ENCODE assay signal across 7 cellular contexts in genomic region chr19:2315818-2316353, GRCh38. TPM values are rescaled to one million over a fixed set of nuclear protein-coding genes. Genes with fewer than 3 reads are reported as not detected.
DNase-seq lines count a peak whose midpoint lies in the region; ATAC-seq, FAIRE-seq and TF ChIP-seq lines count a peak whose summit lies in the region.

No MANE protein-coding gene starts in this region.

- no peaks in the 10 kb centered on the region for H4K20me1 ChIP-seq in GM12878 (ENCODE audit: control insufficient read depth, insufficient read depth)

- no peak for FAIRE-seq in GM12878 (lab: Jason Lieb, UNC)
- FAIRE-seq in kidney (lab: Jason Lieb, UNC): no peak

- H3K27ac ChIP-seq in GM12878 (ENCODE audit: control insufficient read depth, insufficient read depth) (no peak overlapping the region), kidney (ENCODE audit: low read depth in 2 of 2, low read length in 2 of 2) (no peak overlapping the region)

- in situ Hi-C loops in GM12878 (cut with MboI): loop anchor here (5.0 kb wide), 1 partner anchor 84 kb away; no protein-coding TSS in a partner anchor

- RAD21 ChIA-PET in GM12878 (lab: Charles Lee; ENCODE audit: unreplicated experiment): interaction anchor here (1.5 to 1.9 kb wide), 2 partner anchors 27 to 160 kb away, joined by 4 to 5 read pairs; no protein-coding TSS in a partner anchor

- no peaks in the 10 kb centered on the region for H3K27me3 ChIP-seq in GM12878 (replicated peaks in 1 of 2; ENCODE audit: control insufficient read depth in 2 of 2, insufficient read depth in 2 of 2, low read length in 1 of 2)

- H3K4me2 ChIP-seq in GM12878 (ENCODE audit: control insufficient read depth, insufficient read depth): peak overlapping the region; percentile 5; the same call in 1 of the 2 replicates

- H3K4me1 ChIP-seq in GM12878 (ENCODE audit: control insufficient read depth, insufficient read depth, low read length): peaks cover 3% of the 10 kb centered on the region; the same call in 1 of the 2 replicates
- peaks cover 0 to 3% of the 10 kb centered on the region in 2 donors for H3K4me1 ChIP-seq in kidney (ENCODE audit: control insufficient read depth in 1 of 2, insufficient read depth in 1 of 2, low read depth in 1 of 2, low read length in 2 of 2)

- H3K36me3 ChIP-seq in GM12878 (ENCODE audit: control insufficient read depth in 2 of 2, insufficient read depth in 2 of 2, low read length in 1 of 2) (no peaks in the 10 kb centered on the region; a peak in 1 of 4 replicates), kidney (ENCODE audit: control insufficient read depth in 1 of 2, insufficient read depth in 2 of 2, low read length in 2 of 2) (no peaks in the 10 kb centered on the region)

- ATAC-seq in GM12878: peak; percentile 90
- ATAC-seq in stimulated activated memory B cell treated with anti-CD40 and anti-IgM and Interleukin-4, amounts not matched to agents 10 μg/mL and 1 μg/mL and 100 μg/mL, for 72 hours: peak; percentile 89
- ATAC-seq in GM19397 (IDR thresholded peaks at IDR 0.05; ENCODE audit: unreplicated experiment): no peak

- H3K9me3 Mint-ChIP-seq in stimulated activated memory B cell treated with anti-CD40 and anti-IgM and Interleukin-4, amounts not matched to agents 10 μg/mL and 1 μg/mL and 100 μg/mL, for 72 hours: no peaks in the 10 kb centered on the region

- TF ChIP-seq EP300 in GM12878 (IDR thresholded peaks at IDR 0.05; ENCODE audit: borderline replicate concordance in 1 of 2, control insufficient read depth in 1 of 2, low read depth in 2 of 2, low read length in 2 of 2): no peak

- peak; percentile 74 for TF ChIP-seq RAD21 in GM12878 (IDR thresholded peaks at IDR 0.05; ENCODE audit: insufficient read depth, low read depth, low read length)

- H3K9me3 ChIP-seq in GM12878 (replicated peaks; ENCODE audit: control insufficient read depth, insufficient read depth, low read length) (peaks cover 6% of the 10 kb centered on the region; the same call in 1 of the 3 replicates), kidney (ENCODE audit: control insufficient read depth in 1 of 2, low read length in 2 of 2) (no peaks in the 10 kb centered on the region)

- H3K4me1 Mint-ChIP-seq in stimulated activated memory B cell treated with anti-CD40 and anti-IgM and Interleukin-4, amounts not matched to agents 10 μg/mL and 1 μg/mL and 100 μg/mL, for 72 hours: peaks cover 54% of the 10 kb centered on the region

- no peak for TF ChIP-seq POLR2A in GM12878 (IDR thresholded peaks at IDR 0.05; ENCODE audit: low read depth, low read length)

- peak overlapping the region; percentile 57 for H3K4me3 Mint-ChIP-seq in stimulated activated memory B cell treated with anti-CD40 and anti-IgM and Interleukin-4, amounts not matched to agents 10 μg/mL and 1 μg/mL and 100 μg/mL, for 72 hours

- H3K27me3 Mint-ChIP-seq in stimulated activated memory B cell treated with anti-CD40 and anti-IgM and Interleukin-4, amounts not matched to agents 10 μg/mL and 1 μg/mL and 100 μg/mL, for 72 hours: peaks cover 1% of the 10 kb centered on the region

- CTCF ChIA-PET in GM12878 (lab: Yijun Ruan, JAX): interaction anchor here (0.5 to 2.8 kb wide), 13 partner anchors 12 to 479 kb away, joined by 3 to 11 read pairs (median 5); partner anchors contain the start of genes LSM7 and SPPL2B

- H3K36me3 Mint-ChIP-seq in stimulated activated memory B cell treated with anti-CD40 and anti-IgM and Interleukin-4, amounts not matched to agents 10 μg/mL and 1 μg/mL and 100 μg/mL, for 72 hours: no peaks in the 10 kb centered on the region

- no TSS peak for BruUV-seq in GM12878 (replicated peaks; lab: Mats Ljungman, UMichigan)

- peak; percentile 62 for TF ChIP-seq CTCF in GM10266 (IDR thresholded peaks at IDR 0.05; ENCODE audit: control insufficient read depth, insufficient read depth, low read depth, missing control alignments)
- peak; percentile 43 to 61 (median 53); a peak in 4 of 6 replicates for TF ChIP-seq CTCF in GM12878 (IDR thresholded peaks at IDR 0.05 in 2 of 3, conservative IDR thresholded peaks at IDR 0.05 in 1 of 3; ENCODE audit: control insufficient read depth in 2 of 3, extremely low read depth in 1 of 3, insufficient read depth in 1 of 3, low read depth in 3 of 3, low read length in 3 of 3)
- TF ChIP-seq CTCF in kidney (IDR thresholded peaks at IDR 0.05; ENCODE audit: borderline replicate concordance, extremely low read depth, insufficient read depth): peak; percentile 63

- no peak overlapping the region for H3K9ac ChIP-seq in GM12878 (ENCODE audit: control insufficient read depth, insufficient read depth, low read length)
- no peak overlapping the region for H3K9ac ChIP-seq in kidney (ENCODE audit: low read length in 2 of 2)

- DNase-seq in GM10266 (ENCODE audit: extremely low spot score): no peak
- peak; percentile 68 for DNase-seq in NCI-H146 (lab: John Stamatoyannopoulos, UW)
- DNase-seq in GM12878 (ENCODE audit: low read depth, low spot score): no peak
- no peak for DNase-seq in kidney
- no peak for DNase-seq in NCI-H2171 treated with DMSO at 0.1 percent for 48 hours (lab: John Stamatoyannopoulos, UW)

- intact Hi-C loops in GM12878 (cut with micrococcal nuclease; ENCODE audit: unreplicated experiment) (loop anchor here (1.0 kb wide), 1 partner anchor 41 kb away; no protein-coding TSS in a partner anchor), kidney (cut with DNase I) (loop anchor here (10.0 kb wide), 1 partner anchor 161 kb away; the partner anchor contains the start of gene AP3D1)

- SMC1A ChIA-PET in GM12878 (lab: Charles Lee; ENCODE audit: uncharacterized antibody, unreplicated experiment): interaction anchor here (0.9 to 2.2 kb wide), 7 partner anchors 27 to 298 kb away, joined by 3 to 14 read pairs (median 4); no protein-coding TSS in a partner anchor

- no peaks in the 10 kb centered on the region for H3K79me2 ChIP-seq in GM12878 (ENCODE audit: control insufficient read depth, insufficient read depth, low read length)

- POLR2A ChIA-PET in GM12878 (lab: Charles Lee): interaction anchor here (0.5 to 1.4 kb wide), 5 partner anchors 12 to 224 kb away, joined by 3 to 5 read pairs (median 3); partner anchors contain the start of gene LSM7

- no peak overlapping the region for H2AFZ ChIP-seq in GM12878 (ENCODE audit: control insufficient read depth, low read depth, low read length)

- peak overlapping the region; percentile 88 for H3K27ac Mint-ChIP-seq in stimulated activated memory B cell treated with anti-CD40 and anti-IgM and Interleukin-4, amounts not matched to agents 10 μg/mL and 1 μg/mL and 100 μg/mL, for 72 hours

- 23% methylated on average over 22 of the region's 22 CpGs for WGBS in GM12878 (ENCODE audit: insufficient coverage, insufficient replicate concordance, low lambda C conversion rate, missing lambda C conversion rate)

- H3K4me3 ChIP-seq in GM12878: no peak overlapping the region
- H3K4me3 ChIP-seq in kidney (ENCODE audit: low read length in 2 of 2): no peak overlapping the region

RNA-seq across cellular contexts. Expression of gene LINGO3, which starts 7.9 kb away (rescaled TPM):
- 0.31 TPM in 1 of 2 replicates, not detected in the other for total RNA-seq in GM12878 (2013; cell fraction: nucleolus; rRNA removed)
- total RNA-seq in GM12878 (2014; rRNA removed) (0.22 and 0.40 TPM in 2 replicates), GM12878 (2014; rRNA removed; fragmentation: Illumina TruSeq; extraction: Trizol) (0.09 TPM in 1 of 2 replicates, not detected in the other), GM12878 (2021) (0.27 and 0.33 TPM in 2 replicates), kidney (0.09 TPM)
- 0.21 TPM for polyA plus RNA-seq in GM12878 (2011; ENCODE audit: low read depth)
- polyA plus RNA-seq in GM12878 (2011; rRNA removed) (not detected in 2 replicates), GM12878 (2014; fragmentation: Illumina TruSeq; extraction: Trizol) (not detected in 2 replicates), GM12878 (2014; fragmentation: Nextera tagmentation; extraction: Ambion mirVana) (not detected), GM12878 (2014; rRNA removed) (0.05 and 0.09 TPM in 2 replicates), GM12878 (2016; fragmentation: Nextera tagmentation; extraction: Ambion mirVana) (1 to 10 TPM; 1.2 to 2.0 TPM), kidney (ENCODE audit: insufficient read depth, low read depth, low replicate concordance) (not detected)
- polyA plus RNA-seq in GM12878 (2011; cell fraction: cytosol; rRNA removed): not detected in 2 replicates
- 0.06 TPM in 1 of 2 replicates, not detected in the other for polyA plus RNA-seq in GM12878 (2011; cell fraction: nucleus; rRNA removed)
- polyA plus RNA-seq in GM12878 (2012): 1.5 and 1.8 TPM in 2 replicates
- not detected in 2 replicates for polyA minus RNA-seq in GM12878 (2011; rRNA and poly(A)+ RNA removed)
- not detected in 2 replicates for polyA minus RNA-seq in GM12878 (2011; cell fraction: cytosol; rRNA and poly(A)+ RNA removed)
- not detected in 2 replicates for polyA minus RNA-seq in GM12878 (2011; cell fraction: nucleus; rRNA and poly(A)+ RNA removed)

RNA-seq across cellular contexts. Expression of gene LSM7, which starts 12.5 kb away (rescaled TPM):
- total RNA-seq in GM12878 (2013; cell fraction: nucleolus; rRNA removed): 45.9 and 51.4 TPM in 2 replicates
- total RNA-seq in GM12878 (2014; rRNA removed) (253 and 300 TPM in 2 replicates), GM12878 (2014; rRNA removed; fragmentation: Illumina TruSeq; extraction: Trizol) (138 and 148 TPM in 2 replicates), GM12878 (2021) (205 and 211 TPM in 2 replicates), kidney (54.0 TPM)
- 98.2 TPM for polyA plus RNA-seq in GM12878 (2011; ENCODE audit: low read depth)
- polyA plus RNA-seq in GM12878 (2011; rRNA removed) (193 and 274 TPM in 2 replicates), GM12878 (2014; fragmentation: Illumina TruSeq; extraction: Trizol) (34.5 and 107 TPM in 2 replicates), GM12878 (2014; fragmentation: Nextera tagmentation; extraction: Ambion mirVana) (100 to 1,000 TPM in 1 of 2 experiments, 10 to 100 TPM in 1; 24.4 to 108 TPM), GM12878 (2014; rRNA removed) (424 and 461 TPM in 2 replicates), GM12878 (2016; fragmentation: Nextera tagmentation; extraction: Ambion mirVana) (100 to 1,000 TPM; 230 to 273 TPM), kidney (ENCODE audit: insufficient read depth, low read depth, low replicate concordance) (160 TPM)
- polyA plus RNA-seq in GM12878 (2011; cell fraction: cytosol; rRNA removed): 844 and 891 TPM in 2 replicates
- 249 and 315 TPM in 2 replicates for polyA plus RNA-seq in GM12878 (2011; cell fraction: nucleus; rRNA removed)
- 198 and 208 TPM in 2 replicates for polyA plus RNA-seq in GM12878 (2012)
- polyA minus RNA-seq in GM12878 (2011; rRNA and poly(A)+ RNA removed): 28.5 and 60.2 TPM in 2 replicates
- polyA minus RNA-seq in GM12878 (2011; cell fraction: cytosol; rRNA and poly(A)+ RNA removed): 29.9 and 45.0 TPM in 2 replicates
- polyA minus RNA-seq in GM12878 (2011; cell fraction: nucleus; rRNA and poly(A)+ RNA removed): 22.7 and 39.3 TPM in 2 replicates

RNA-seq across cellular contexts. Expression of gene SPPL2B, which starts 12.6 kb away (rescaled TPM):
- 82.8 and 104 TPM in 2 replicates for total RNA-seq in GM12878 (2013; cell fraction: nucleolus; rRNA removed)
- total RNA-seq in GM12878 (2014; rRNA removed): 19.2 and 26.0 TPM in 2 replicates
- 6.4 and 7.8 TPM in 2 replicates for total RNA-seq in GM12878 (2014; rRNA removed; fragmentation: Illumina TruSeq; extraction: Trizol)
- total RNA-seq in GM12878 (2021): 47.6 and 56.5 TPM in 2 replicates
- polyA plus RNA-seq in GM12878 (2011; ENCODE audit: low read depth): 8.4 TPM
- 7.6 and 10.6 TPM in 2 replicates for polyA plus RNA-seq in GM12878 (2011; rRNA removed)
- 13.2 and 26.4 TPM in 2 replicates for polyA plus RNA-seq in GM12878 (2011; cell fraction: cytosol; rRNA removed)
- polyA plus RNA-seq in GM12878 (2011; cell fraction: nucleus; rRNA removed): 267 and 374 TPM in 2 replicates
- 32.7 and 43.4 TPM in 2 replicates for polyA plus RNA-seq in GM12878 (2012)
- 2.1 and 5.0 TPM in 2 replicates for polyA plus RNA-seq in GM12878 (2014; fragmentation: Illumina TruSeq; extraction: Trizol)
- polyA plus RNA-seq in GM12878 (2014; fragmentation: Nextera tagmentation; extraction: Ambion mirVana): under 1 TPM; 0.29 to 0.40 TPM
- polyA plus RNA-seq in GM12878 (2014; rRNA removed): 55.5 and 65.7 TPM in 2 replicates
- 10 to 100 TPM; 33.8 to 34.7 TPM for polyA plus RNA-seq in GM12878 (2016; fragmentation: Nextera tagmentation; extraction: Ambion mirVana)
- polyA minus RNA-seq in GM12878 (2011; rRNA and poly(A)+ RNA removed): 3.7 and 13.1 TPM in 2 replicates
- polyA minus RNA-seq in GM12878 (2011; cell fraction: cytosol; rRNA and poly(A)+ RNA removed): 5.3 TPM in 2 replicates
- polyA minus RNA-seq in GM12878 (2011; cell fraction: nucleus; rRNA and poly(A)+ RNA removed): 23.8 and 34.3 TPM in 2 replicates
- 94.1 TPM for total RNA-seq in kidney
- 25.3 TPM for polyA plus RNA-seq in kidney (ENCODE audit: insufficient read depth, low read depth, low replicate concordance)

RNA-seq across cellular contexts. Expression of gene PEAK3, which starts 33.9 kb away (rescaled TPM):
- not detected in 2 replicates for total RNA-seq in GM12878 (2013; cell fraction: nucleolus; rRNA removed)
- total RNA-seq in GM12878 (2014; rRNA removed) (not detected in 2 replicates), GM12878 (2014; rRNA removed; fragmentation: Illumina TruSeq; extraction: Trizol) (not detected in 2 replicates), GM12878 (2021) (0.10 and 0.13 TPM in 2 replicates), kidney (2.1 TPM)
- polyA plus RNA-seq in GM12878 (2011; ENCODE audit: low read depth): 0.09 TPM
- polyA plus RNA-seq in GM12878 (2011; rRNA removed) (0.03 TPM in 1 of 2 replicates, not detected in the other), GM12878 (2014; fragmentation: Illumina TruSeq; extraction: Trizol) (not detected in 2 replicates), GM12878 (2014; fragmentation: Nextera tagmentation; extraction: Ambion mirVana) (not detected), GM12878 (2014; rRNA removed) (not detected in 2 replicates), GM12878 (2016; fragmentation: Nextera tagmentation; extraction: Ambion mirVana) (under 1 TPM in 1 of 2 experiments, not detected in 1; 0.05 TPM), kidney (ENCODE audit: insufficient read depth, low read depth, low replicate concordance) (not detected)
- not detected in 2 replicates for polyA plus RNA-seq in GM12878 (2011; cell fraction: cytosol; rRNA removed)
- polyA plus RNA-seq in GM12878 (2011; cell fraction: nucleus; rRNA removed): 0.06 and 0.19 TPM in 2 replicates
- 0.25 and 1.1 TPM in 2 replicates for polyA plus RNA-seq in GM12878 (2012)
- polyA minus RNA-seq in GM12878 (2011; rRNA and poly(A)+ RNA removed): 0.05 TPM in 1 of 2 replicates, not detected in the other
- polyA minus RNA-seq in GM12878 (2011; cell fraction: cytosol; rRNA and poly(A)+ RNA removed): 0.52 TPM in 1 of 2 replicates, not detected in the other
- 0.12 and 0.19 TPM in 2 replicates for polyA minus RNA-seq in GM12878 (2011; cell fraction: nucleus; rRNA and poly(A)+ RNA removed)

RNA-seq across cellular contexts. Expression of gene TMPRSS9, which starts 44.2 kb away (rescaled TPM):
- 0.35 TPM in 1 of 2 replicates, not detected in the other for total RNA-seq in GM12878 (2013; cell fraction: nucleolus; rRNA removed)
- not detected in 2 replicates for total RNA-seq in GM12878 (2014; rRNA removed)
- total RNA-seq in GM12878 (2014; rRNA removed; fragmentation: Illumina TruSeq; extraction: Trizol): not detected in 2 replicates
- not detected in 2 replicates for total RNA-seq in GM12878 (2021)
- polyA plus RNA-seq in GM12878 (2011; ENCODE audit: low read depth): 0.41 TPM
- not detected in 2 replicates for polyA plus RNA-seq in GM12878 (2011; rRNA removed)
- 0.02 TPM in 1 of 2 replicates, not detected in the other for polyA plus RNA-seq in GM12878 (2011; cell fraction: cytosol; rRNA removed)
- 0.06 TPM in 1 of 2 replicates, not detected in the other for polyA plus RNA-seq in GM12878 (2011; cell fraction: nucleus; rRNA removed)
- 0.35 and 1.1 TPM in 2 replicates for polyA plus RNA-seq in GM12878 (2012)
- polyA plus RNA-seq in GM12878 (2014; fragmentation: Illumina TruSeq; extraction: Trizol): not detected in 2 replicates
- polyA plus RNA-seq in GM12878 (2014; fragmentation: Nextera tagmentation; extraction: Ambion mirVana): not detected
- 0.09 TPM in 1 of 2 replicates, not detected in the other for polyA plus RNA-seq in GM12878 (2014; rRNA removed)
- polyA plus RNA-seq in GM12878 (2016; fragmentation: Nextera tagmentation; extraction: Ambion mirVana): under 1 TPM in 1 of 2 experiments, not detected in 1; 0.24 TPM
- not detected in 2 replicates for polyA minus RNA-seq in GM12878 (2011; rRNA and poly(A)+ RNA removed)
- not detected in 2 replicates for polyA minus RNA-seq in GM12878 (2011; cell fraction: cytosol; rRNA and poly(A)+ RNA removed)
- polyA minus RNA-seq in GM12878 (2011; cell fraction: nucleus; rRNA and poly(A)+ RNA removed): not detected in 2 replicates
- not detected for total RNA-seq in kidney
- not detected for polyA plus RNA-seq in kidney (ENCODE audit: insufficient read depth, low read depth, low replicate concordance)
